ENCODE assay signal across 14 cellular contexts in the genomic region with DNA sequence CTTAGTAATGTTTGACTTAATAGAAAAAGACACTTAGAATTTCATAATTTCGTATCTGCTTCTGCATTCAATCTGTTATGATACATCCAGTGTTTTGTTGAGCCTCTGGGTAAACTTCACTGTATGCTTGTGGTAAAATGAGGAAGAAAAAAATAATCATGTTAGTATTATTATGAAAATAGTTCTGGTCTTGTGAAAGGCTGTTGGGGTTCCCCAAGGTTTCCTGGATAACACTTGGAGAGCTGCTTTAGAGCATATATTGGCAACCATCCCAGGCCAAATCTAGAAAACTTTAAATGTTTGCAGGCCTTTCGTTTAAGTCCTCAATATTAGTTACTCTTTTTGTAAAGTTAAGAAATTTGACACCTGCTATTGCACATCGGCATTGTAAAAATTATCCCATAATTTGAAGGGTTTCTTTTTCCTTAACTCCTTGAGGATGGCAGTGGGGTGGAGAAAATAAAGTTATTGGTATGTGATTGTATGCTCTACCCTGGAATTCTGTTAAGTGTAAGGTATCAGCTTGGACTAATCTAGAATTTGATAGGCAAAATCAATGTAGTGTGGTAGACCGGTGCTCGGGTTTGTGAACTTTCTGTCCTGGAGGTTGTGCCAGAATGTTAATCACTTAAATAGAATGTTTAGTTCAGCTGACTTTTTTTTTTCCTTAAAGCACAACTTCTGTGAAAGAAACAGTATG. TPM values are rescaled to one million over a fixed set of nuclear protein-coding genes. Genes with fewer than 3 reads are reported as not detected.
DNase-seq lines count a peak whose midpoint lies in the region; ATAC-seq, FAIRE-seq and TF ChIP-seq lines count a peak whose summit lies in the region.
"Had no signal": no experiment of that assay in that cellular context is flagged by ENCODE, and none has a peak within 500 bp of the region (broad histone marks: within the 10 kb centered on the region; RNA-seq: fewer than 3 reads in every experiment).

No MANE protein-coding gene starts in this region.

- peaks cover 22% of the 10 kb centered on the region for H3K4me1 Mint-ChIP-seq in CD14-positive monocyte
- peaks cover 34% of the 10 kb centered on the region for H3K4me1 Mint-ChIP-seq in GM23338

- no peaks in the 10 kb centered on the region for H3K9me2 ChIP-seq in GM23338 (ENCODE audit: insufficient read depth)

- H3K4me1 ChIP-seq in pancreas, result peaks cover 19 to 36% (median 28%) of the 10 kb centered on the region in 3 donors
- peaks cover 36% of the 10 kb centered on the region for H3K4me1 ChIP-seq in GM23338 (ENCODE audit: insufficient read depth)

- no peak overlapping the region for H3K4me3 Mint-ChIP-seq in CD14-positive monocyte
- H3K4me3 Mint-ChIP-seq in GM23338, result no peak overlapping the region
- H3K4me3 Mint-ChIP-seq: naive B cell, WTC11 had no signal

- H3K36me3 ChIP-seq in SK-N-MC (ENCODE audit: insufficient read depth, low read length) (peaks cover 78% of the 10 kb centered on the region), pancreas (peaks cover 3 to 28% (median 4%) of the 10 kb centered on the region in 3 donors), GM23338 (ENCODE audit: insufficient read depth) (peaks cover 42% of the 10 kb centered on the region)

- no peak overlapping the region for H3K4me2 ChIP-seq in GM23338

- H3F3A ChIP-seq in GM23338 (replicated peaks; ENCODE audit: low read depth), result no peaks in the 10 kb centered on the region

- H3K9me3 Mint-ChIP-seq in CD14-positive monocyte, result peaks cover 0 to 2% (median 0%) of the 10 kb centered on the region in 7 donors
- no peaks in the 10 kb centered on the region for H3K9me3 Mint-ChIP-seq in GM23338
- H3K9me3 Mint-ChIP-seq: naive B cell, WTC11 had no signal

- peaks cover 100% of the 10 kb centered on the region for H3K79me2 ChIP-seq in GM23338 (replicated peaks; ENCODE audit: insufficient read depth)

- H3K27me3 ChIP-seq in pancreas (no peaks in the 10 kb centered on the region), GM23338 (ENCODE audit: insufficient read depth) (no peaks in the 10 kb centered on the region)

- no peak overlapping the region for H3K9ac ChIP-seq in SK-N-MC (ENCODE audit: insufficient read length)

- H3K36me3 Mint-ChIP-seq in CD14-positive monocyte (peaks cover 67 to 81% of the 10 kb centered on the region in 2 donors), GM23338 (ENCODE audit: low read depth) (peaks cover 66% of the 10 kb centered on the region)

- TF ChIP-seq CTCF in CD14-positive monocyte (IDR thresholded peaks at IDR 0.05) (no peak), fibroblast of pulmonary artery (IDR thresholded peaks at IDR 0.05; ENCODE audit: low read length, missing control alignments) (no peak), pancreas (IDR thresholded peaks at IDR 0.05) (no peak), GM23338 (conservative IDR thresholded peaks at IDR 0.05; ENCODE audit: low read depth in 2 of 2) (no peak)

- H4K20me1 ChIP-seq in GM23338 (replicated peaks; ENCODE audit: insufficient read depth), result peaks cover 41% of the 10 kb centered on the region

- H3K27ac ChIP-seq in SK-N-MC (peak overlapping the region; percentile 70), pancreas (peak overlapping the region in 3 of 4 donors; percentile 13 to 60 (median 39)), GM23338 (ENCODE audit: low read depth) (no peak overlapping the region)

- no peak for DNase-seq in CD14-positive monocyte (ENCODE audit: low spot score)
- peak; percentile 22 for DNase-seq in SK-N-MC (ENCODE audit: low read depth, low spot score)
- peak; percentile 58 for DNase-seq in fibroblast of pulmonary artery (ENCODE audit: low read depth)
- peak in 1 of 6 donors; percentile 16 for DNase-seq in pancreas
- no peak for DNase-seq in HuH-7.5 (ENCODE audit: low spot score)
- no peak for DNase-seq in GM23338 (ENCODE audit: low spot score)
- DNase-seq: cortex of kidney, naive B cell, NCI-H2171, RPMI8226 had no signal

- WGBS in pancreas, 2 donors, result 14 to 16% methylated on average over 5 of the region's 5 CpGs

- peaks cover 0 to 1% (median 0%) of the 10 kb centered on the region in 3 donors for H3K27me3 Mint-ChIP-seq in CD14-positive monocyte (ENCODE audit: low read depth in 3 of 3)
- H3K27me3 Mint-ChIP-seq in GM23338 (ENCODE audit: insufficient read depth, low read depth, poor library complexity), result peaks cover 6% of the 10 kb centered on the region
- H3K27me3 Mint-ChIP-seq: naive B cell had no signal

- intact Hi-C loops in CD14-positive monocyte (cut with micrococcal nuclease), result loop anchor here in 1 of 2 donors (10.0 kb wide), 1 partner anchor 53 kb away; the partner anchor contains the start of gene WAC
- intact Hi-C loops in pancreas (cut with DNase I), result no loop called here

- H3K4me3 ChIP-seq in SK-N-MC (no peak overlapping the region), fibroblast of pulmonary artery (replicated peaks; ENCODE audit: low read depth, low read length) (no peak overlapping the region), pancreas (no peak overlapping the region), GM23338 (no peak overlapping the region)

- H3K27ac Mint-ChIP-seq in CD14-positive monocyte (peak overlapping the region; percentile 5 to 94 (median 84)), GM23338 (no peak overlapping the region)

- H3K9me3 ChIP-seq in SK-N-MC (ENCODE audit: low read depth, low read length) (no peaks in the 10 kb centered on the region), pancreas (no peaks in the 10 kb centered on the region)

- ATAC-seq in pancreas (peak; percentile 58 to 82 (median 75)), GM18861 (IDR thresholded peaks at IDR 0.05; ENCODE audit: unreplicated experiment) (no peak), HG02870 (IDR thresholded peaks at IDR 0.05; ENCODE audit: unreplicated experiment) (no peak), GM23338 (no peak)
- ATAC-seq: WTC11 had no signal

- no peak overlapping the region for H2AFZ ChIP-seq in GM23338

- FAIRE-seq in pancreas (lab: Jason Lieb, UNC), result no peak
- FAIRE-seq: D721Med had no signal

TF ChIP-seq in GM23338, 12 proteins besides CTCF, POLR2A, EP300 and RAD21:
- TF ChIP-seq EZH2phosphoT487 (IDR thresholded peaks at IDR 0.05; ENCODE audit: unreplicated experiment), result no peak
- no peak for TF ChIP-seq ZNF331 (CRISPR knock-in tag; IDR thresholded peaks at IDR 0.05; ENCODE audit: low read depth)
- no peak for TF ChIP-seq ETS1 (IDR thresholded peaks at IDR 0.05)
- TF ChIP-seq ZNF114 (CRISPR knock-in tag; IDR thresholded peaks at IDR 0.05), result no peak
- TF ChIP-seq REST (IDR thresholded peaks at IDR 0.05; ENCODE audit: unreplicated experiment), result no peak
- TF ChIP-seq JUNB (IDR thresholded peaks at IDR 0.05; ENCODE audit: unreplicated experiment), result no peak
- no peak for TF ChIP-seq CREB1 (CRISPR knock-in tag; IDR thresholded peaks at IDR 0.05; ENCODE audit: low read depth)
- TF ChIP-seq NANOG (IDR thresholded peaks at IDR 0.05; ENCODE audit: borderline replicate concordance), result no peak
- no peak for TF ChIP-seq POLR2AphosphoS5 (IDR thresholded peaks at IDR 0.05; ENCODE audit: low read depth)
- no peak for TF ChIP-seq EZH2 (IDR thresholded peaks at IDR 0.05; ENCODE audit: low read depth, unreplicated experiment)

RNA-seq across cellular contexts. Expression of gene WAC, which starts 54.5 kb away (rescaled TPM):
- 10 to 100 TPM; 46.7 to 67.9 TPM for polyA plus RNA-seq in CD14-positive monocyte
- total RNA-seq in pancreas, result 10 to 100 TPM; 41.6 to 70.5 (median 45.9) TPM
- 10 to 100 TPM; 17.4 to 34.3 TPM for polyA plus RNA-seq in pancreas
- total RNA-seq in GM23338 (2014; rRNA removed; shearing (Covaris generic)), result 106 and 116 TPM in 2 replicates
- 52.8 and 59.4 TPM in 2 replicates for polyA plus RNA-seq in GM23338 (2016; fragmentation: Nextera tagmentation; extraction: Ambion mirVana)

Comparison
In these comparisons a context has a peak if more than half of its experiments do, and no peak if none do; other contexts are left out.
1. DNase-seq: peak in SK-N-MC (single experiment) and fibroblast of pulmonary artery (single experiment); none in CD14-positive monocyte (single experiment), HuH-7.5 (single experiment) and GM23338 (single experiment).
2. ATAC-seq: peak in pancreas (4 of 4); none in GM18861 (single experiment), HG02870 (single experiment) and GM23338 (single experiment).